25 cellular contexts compared by ENCODE assay signal in genomic region chr4:3649491-3649890, GRCh38.
DNase-seq lines count a peak whose midpoint lies in the region; ATAC-seq and TF ChIP-seq lines count a peak whose summit lies in the region.
"Had no signal": no experiment of that assay in that cellular context is flagged by ENCODE, and none has a peak within 500 bp of the region (broad histone marks: within the 10 kb centered on the region; RNA-seq: fewer than 3 reads in every experiment).

No MANE protein-coding gene starts in this region.

- no peaks in the 10 kb centered on the region for H3K79me1 ChIP-seq in neuronal stem cell (ENCODE audit: low read depth, low read length)

- H3K23ac ChIP-seq in neuronal stem cell (ENCODE audit: low read depth, low read length, poor library complexity), result no peak overlapping the region

- no peaks in the 10 kb centered on the region for H4K20me1 ChIP-seq in DOHH2 (ENCODE audit: control insufficient read depth, insufficient read depth, low read depth, low read length)
- H4K20me1 ChIP-seq: BLaER1 had no signal

- H3K27ac ChIP-seq in DOHH2 (ENCODE audit: low read depth, low read length), result peak overlapping the region; percentile 45
- no peak overlapping the region for H3K27ac ChIP-seq in caudate nucleus (ENCODE audit: low read depth, low read length)
- no peak overlapping the region for H3K27ac ChIP-seq in neuronal stem cell (replicated peaks; ENCODE audit: low read length)
- H3K27ac ChIP-seq in naive thymus-derived CD4-positive, alpha-beta T cell (ENCODE audit: low read depth, low read length), result no peak overlapping the region
- H3K27ac ChIP-seq: 22Rv1, A549, BLaER1 had no signal

- peaks cover 0 to 3% (median 0%) of the 10 kb centered on the region in 11 donors for H3K9me3 Mint-ChIP-seq in naive thymus-derived CD4-positive, alpha-beta T cell
- H3K9me3 Mint-ChIP-seq: CD4-positive, CD25-positive, alpha-beta regulatory T cell; CD8-positive, alpha-beta memory T cell had no signal

- no peak overlapping the region for H2BK5ac ChIP-seq in neuronal stem cell (ENCODE audit: low read length)

- H3K4me3 Mint-ChIP-seq in naive thymus-derived CD4-positive, alpha-beta T cell, result no peak overlapping the region
- H3K4me3 Mint-ChIP-seq: CD14-positive monocyte; CD4-positive, alpha-beta memory T cell; CD4-positive, CD25-positive, alpha-beta regulatory T cell; CD8-positive, alpha-beta memory T cell had no signal

- CTCF ChIA-PET in naive thymus-derived CD4-positive, alpha-beta T cell (lab: Charles Lee), result no interaction called here

- peaks cover 29% of the 10 kb centered on the region for H3K4me1 ChIP-seq in DOHH2 (ENCODE audit: control insufficient read depth, low read length)
- peaks cover 0 to 4% of the 10 kb centered on the region in 2 donors for H3K4me1 ChIP-seq in neuronal stem cell (ENCODE audit: control insufficient read depth in 2 of 2, insufficient read depth in 1 of 2, low read depth in 1 of 2, low read length in 2 of 2)
- H3K4me1 ChIP-seq in naive thymus-derived CD4-positive, alpha-beta T cell (ENCODE audit: control insufficient read depth in 2 of 2, insufficient read depth in 2 of 2, low read length in 2 of 2), result no peaks in the 10 kb centered on the region
- H3K4me1 ChIP-seq: BE2C had no signal

- H3K9ac ChIP-seq in neuronal stem cell (ENCODE audit: low read depth, low read length, poor library complexity), result no peak overlapping the region
- H3K9ac ChIP-seq: BLaER1 had no signal

- no peaks in the 10 kb centered on the region for H3K79me2 ChIP-seq in DOHH2 (ENCODE audit: control insufficient read depth, low read length)

- peak overlapping the region; percentile 40 for H3K14ac ChIP-seq in neuronal stem cell (ENCODE audit: low read length)

- H3K27me3 ChIP-seq in DOHH2 (ENCODE audit: control insufficient read depth, low read length) (no peaks in the 10 kb centered on the region), neuronal stem cell (ENCODE audit: control insufficient read depth in 3 of 3, insufficient read depth in 3 of 3, low read depth in 1 of 3, low read length in 3 of 3) (peaks cover 0 to 29% (median 0%) of the 10 kb centered on the region in 3 experiments)
- no peaks in the 10 kb centered on the region for H3K27me3 ChIP-seq in naive thymus-derived CD4-positive, alpha-beta T cell (ENCODE audit: control insufficient read depth in 2 of 2, insufficient read depth in 2 of 2, low read length in 2 of 2)
- H3K27me3 ChIP-seq: BE2C, BLaER1 had no signal

- no peak overlapping the region for H2AK5ac ChIP-seq in neuronal stem cell (ENCODE audit: low read depth, low read length)

- no peak overlapping the region for H4K8ac ChIP-seq in neuronal stem cell (ENCODE audit: low read depth, low read length)

- TF ChIP-seq CTCF in DOHH2 (IDR thresholded peaks at IDR 0.05; ENCODE audit: low read depth, low read length, poor library complexity, severe bottlenecking), result no peak

- H3K36me3 ChIP-seq in DOHH2 (ENCODE audit: control insufficient read depth, low read length), result no peaks in the 10 kb centered on the region
- H3K36me3 ChIP-seq in neuronal stem cell (replicated peaks in 1 of 2; ENCODE audit: control insufficient read depth in 2 of 2, insufficient read depth in 2 of 2, low read length in 2 of 2), result no peaks in the 10 kb centered on the region
- H3K36me3 ChIP-seq in naive thymus-derived CD4-positive, alpha-beta T cell (ENCODE audit: control insufficient read depth in 2 of 3, insufficient read depth in 3 of 3, low read length in 3 of 3), result no peaks in the 10 kb centered on the region
- H3K36me3 ChIP-seq: BE2C, BLaER1 had no signal

- intact Hi-C loops in naive thymus-derived CD4-positive, alpha-beta T cell (cut with micrococcal nuclease), result no loop called here

- DNase-seq in NOMO-1 treated with DMSO at 0.1 percent for 48 hours (lab: John Stamatoyannopoulos, UW; ENCODE audit: unreplicated experiment) (peak; percentile 14), NOMO-1 treated with dmso at 0.1 percent for 144 hours (lab: John Stamatoyannopoulos, UW; ENCODE audit: unreplicated experiment) (no peak), caudate nucleus (lab: John Stamatoyannopoulos, UW) (peak in 44 of 61 donors; percentile 12 to 92 (median 52)), neuronal stem cell (ENCODE audit: low spot score) (no peak), AG08395 (ENCODE audit: low spot score) (no peak)
- no peak for DNase-seq in stimulated activated CD4-positive, alpha-beta T cell treated with anti-CD3 and anti-CD28 coated beads, Interleukin-2, amount 100 ng/mL, for 24 hours
- no peak for DNase-seq in naive thymus-derived CD4-positive, alpha-beta T cell
- DNase-seq: BE2C; C1 segment of cervical spinal cord; CD4-positive, alpha-beta memory T cell; CD4-positive, CD25-positive, alpha-beta regulatory T cell; CD8-positive, alpha-beta memory T cell; COR-L47; DMS 273 treated with DMSO at 0.1 percent for 48 hours; DMS153; DMS53; DMS79; DND-41; GF-D8 had no signal

- no peak overlapping the region for H2BK15ac ChIP-seq in neuronal stem cell (ENCODE audit: low read length)

- no peak overlapping the region for H2BK12ac ChIP-seq in neuronal stem cell (ENCODE audit: low read length)

- POLR2A ChIA-PET in naive thymus-derived CD4-positive, alpha-beta T cell (lab: Charles Lee), result no interaction called here

- H3K27me3 Mint-ChIP-seq in naive thymus-derived CD4-positive, alpha-beta T cell, result peaks cover 0 to 20% (median 5%) of the 10 kb centered on the region in 5 donors
- H3K27me3 Mint-ChIP-seq: CD4-positive, CD25-positive, alpha-beta regulatory T cell had no signal

- no peak overlapping the region for H2AFZ ChIP-seq in neuronal stem cell (ENCODE audit: low read length)

- H3K4ac ChIP-seq in neuronal stem cell (ENCODE audit: low read length), result no peak overlapping the region

- no peak overlapping the region for H2BK120ac ChIP-seq in neuronal stem cell (ENCODE audit: low read depth, low read length)

- no peak overlapping the region for H3K27ac Mint-ChIP-seq in naive thymus-derived CD4-positive, alpha-beta T cell
- H3K27ac Mint-ChIP-seq: CD14-positive monocyte; CD4-positive, CD25-positive, alpha-beta regulatory T cell; CD8-positive, alpha-beta memory T cell had no signal

- H3K18ac ChIP-seq in neuronal stem cell (ENCODE audit: low read length), result no peak overlapping the region

- H3K9me3 ChIP-seq in DOHH2 (ENCODE audit: control insufficient read depth, insufficient read depth, low read length) (no peaks in the 10 kb centered on the region), neuronal stem cell (replicated peaks in 1 of 2; ENCODE audit: control insufficient read depth in 2 of 2, insufficient read depth in 1 of 2, low read depth in 1 of 2, low read length in 2 of 2) (peaks cover 0 to 1% of the 10 kb centered on the region in 2 donors)
- H3K9me3 ChIP-seq in naive thymus-derived CD4-positive, alpha-beta T cell (ENCODE audit: control insufficient read depth in 2 of 3, low read length in 3 of 3), result no peaks in the 10 kb centered on the region
- H3K9me3 ChIP-seq: A549, BE2C, BLaER1 had no signal

- H3K36me3 Mint-ChIP-seq in naive thymus-derived CD4-positive, alpha-beta T cell, result no peaks in the 10 kb centered on the region
- H3K36me3 Mint-ChIP-seq: CD14-positive monocyte; CD4-positive, alpha-beta memory T cell; CD4-positive, CD25-positive, alpha-beta regulatory T cell; CD8-positive, alpha-beta memory T cell had no signal

- H3K9me2 ChIP-seq in DOHH2 (replicated peaks; ENCODE audit: control insufficient read depth, low read length), result no peaks in the 10 kb centered on the region

- peak overlapping the region; percentile 65 for H3K4me2 ChIP-seq in DOHH2 (ENCODE audit: low read length)
- no peak overlapping the region for H3K4me2 ChIP-seq in neuronal stem cell (ENCODE audit: insufficient read depth, low read length, poor library complexity, severe bottlenecking)
- H3K4me2 ChIP-seq: A549 had no signal

- H3K4me1 Mint-ChIP-seq in naive thymus-derived CD4-positive, alpha-beta T cell, result no peaks in the 10 kb centered on the region
- H3K4me1 Mint-ChIP-seq: CD4-positive, alpha-beta memory T cell; CD4-positive, CD25-positive, alpha-beta regulatory T cell; CD8-positive, alpha-beta memory T cell had no signal

- no CpG with 5 or more reads among the region's 16 CpGs for WGBS in neuronal stem cell (ENCODE audit: extremely low coverage in 2 of 2, insufficient read length in 2 of 2, insufficient replicate concordance in 1 of 2), 2 donors

- H4K91ac ChIP-seq in neuronal stem cell (ENCODE audit: low read depth, low read length, poor library complexity), result no peak overlapping the region

- H3K4me3 ChIP-seq in DOHH2 (ENCODE audit: low read length), result peak overlapping the region; percentile 52
- H3K4me3 ChIP-seq in neuronal stem cell (ENCODE audit: low read length in 2 of 2), result no peak overlapping the region
- H3K4me3 ChIP-seq in naive thymus-derived CD4-positive, alpha-beta T cell (ENCODE audit: low read length), result no peak overlapping the region
- H3K4me3 ChIP-seq: A549, BLaER1, GM12878 had no signal

- no peak for ATAC-seq in naive thymus-derived CD4-positive, alpha-beta T cell
- ATAC-seq: A549, GM12878 had no signal

- H3F3A ChIP-seq in DOHH2 (ENCODE audit: control insufficient read depth, insufficient read depth), result no peaks in the 10 kb centered on the region

Comparison
In these comparisons a context has a peak if more than half of its experiments do, and no peak if none do; other contexts are left out.
1. DNase-seq: peak in NOMO-1 treated with DMSO at 0.1 percent for 48 hours (single experiment) and caudate nucleus (44 of 61); none in NOMO-1 treated with dmso at 0.1 percent for 144 hours (single experiment), neuronal stem cell (single experiment), AG08395 (single experiment), stimulated activated CD4-positive, alpha-beta T cell treated with anti-CD3 and anti-CD28 coated beads, Interleukin-2, amount 100 ng/mL, for 24 hours (0 of 2) and naive thymus-derived CD4-positive, alpha-beta T cell (0 of 9).